8 cellular contexts compared by ENCODE assay signal in genomic region chr9:33167084-33167948, GRCh38. TPM values are rescaled to one million over a fixed set of nuclear protein-coding genes. Genes with fewer than 3 reads are reported as not detected.
DNase-seq lines count a peak whose midpoint lies in the region; ATAC-seq, FAIRE-seq and TF ChIP-seq lines count a peak whose summit lies in the region.

Gene B4GALT1 (minus strand): TSS chr9:33167336. CDS start chr9:33167169, 167 bp downstream.

- intact Hi-C loops in head of caudate nucleus (cut with DNase I) (loop anchor here (5.0 kb wide), 1 partner anchor 90 kb away; the partner anchor contains the start of gene SMU1), pancreas (cut with DNase I) (loop anchor here in 1 of 3 donors (10.0 kb wide), 1 partner anchor 57 kb away; no protein-coding TSS in a partner anchor)

- DNase-seq in GM12864 (ENCODE audit: low read depth) (peak; percentile 84), NCI-H1105 (lab: John Stamatoyannopoulos, UW) (peak; percentile 87), SW 1271 (lab: John Stamatoyannopoulos, UW) (peak; percentile 39 to 75), head of caudate nucleus (peak; percentile 36 to 94 (median 85)), pancreas (peak; percentile 91 to 99 (median 95))
- DNase-seq in activated naive CD8-positive, alpha-beta T cell treated with anti-CD3 and anti-CD28 coated beads, Interleukin-2, amount 10 ng/mL, durations not matched to agents 7 days and 5 days = peak; percentile 97

- no peaks in the 10 kb centered on the region for H3K27me3 ChIP-seq in pancreas
- no peaks in the 10 kb centered on the region for H3K27me3 ChIP-seq in thymus (ENCODE audit: control insufficient read depth, insufficient read depth)

- peaks cover 36 to 56% (median 37%) of the 10 kb centered on the region in 3 donors for H3K4me1 ChIP-seq in pancreas
- H3K4me1 ChIP-seq in thymus (ENCODE audit: control insufficient read depth, insufficient read depth, low read length) = peaks cover 38% of the 10 kb centered on the region

- POLR2A ChIA-PET in activated naive CD8-positive, alpha-beta T cell treated with anti-CD3 and anti-CD28 coated beads, Interleukin-2, amount 10 ng/mL, durations not matched to agents 7 days and 5 days (lab: Charles Lee) = interaction anchor here (0.6 to 2.8 kb wide), 18 partner anchors 9 to 307 kb away, joined by 3 to 22 read pairs (median 4); partner anchors contain the start of genes BAG1, CHMP5, DNAJA1 and NFX1

- H3K27ac ChIP-seq in pancreas = peak within 1 kb of the TSS; percentile 78 to 97 (median 93)
- peak within 1 kb of the TSS; percentile 98 for H3K27ac ChIP-seq in thymus (ENCODE audit: low read depth)

- H3K9me3 ChIP-seq in pancreas (no peaks in the 10 kb centered on the region), thymus (ENCODE audit: control insufficient read depth) (no peaks in the 10 kb centered on the region)

- peak; percentile 51 for ATAC-seq in HG02623 (IDR thresholded peaks at IDR 0.05; ENCODE audit: unreplicated experiment)
- peak; percentile 86 for ATAC-seq in activated naive CD8-positive, alpha-beta T cell treated with anti-CD3 and anti-CD28 coated beads, Interleukin-2, amount 10 ng/mL, durations not matched to agents 7 days and 5 days (ENCODE audit: low read depth)
- peak; percentile 78 to 86 (median 82) for ATAC-seq in pancreas

- H3K36me3 ChIP-seq in pancreas = no peaks in the 10 kb centered on the region
- no peaks in the 10 kb centered on the region for H3K36me3 ChIP-seq in thymus (ENCODE audit: control insufficient read depth, insufficient read depth)

- no peak for FAIRE-seq in pancreas (lab: Jason Lieb, UNC)

- H3K27me3 Mint-ChIP-seq in activated naive CD8-positive, alpha-beta T cell treated with anti-CD3 and anti-CD28 coated beads, Interleukin-2, amount 10 ng/mL, durations not matched to agents 7 days and 5 days = no peaks in the 10 kb centered on the region

- TF ChIP-seq CTCF in GM12864 (IDR thresholded peaks at IDR 0.05; ENCODE audit: low read depth, low read length, missing control alignments) = no peak
- no peak for TF ChIP-seq CTCF in pancreas (IDR thresholded peaks at IDR 0.05)

- H3K4me3 ChIP-seq in GM12864 (ENCODE audit: low read depth, low read length) = peak within 1 kb of the TSS; percentile 93
- H3K4me3 ChIP-seq in pancreas = peak within 1 kb of the TSS; percentile 74 to 93 (median 90)
- peak within 1 kb of the TSS; percentile 75 for H3K4me3 ChIP-seq in thymus (ENCODE audit: low read length)

- peaks cover 4% of the 10 kb centered on the region for H3K36me3 Mint-ChIP-seq in activated naive CD8-positive, alpha-beta T cell treated with anti-CD3 and anti-CD28 coated beads, Interleukin-2, amount 10 ng/mL, durations not matched to agents 7 days and 5 days

- WGBS in pancreas, 2 donors = 2% methylated on average over 67 to 101 of the region's 101 CpGs
- 1% methylated on average over 101 of the region's 101 CpGs for WGBS in thymus

- peaks cover 44% of the 10 kb centered on the region for H3K4me1 Mint-ChIP-seq in activated naive CD8-positive, alpha-beta T cell treated with anti-CD3 and anti-CD28 coated beads, Interleukin-2, amount 10 ng/mL, durations not matched to agents 7 days and 5 days

- H3K4me3 Mint-ChIP-seq in activated naive CD8-positive, alpha-beta T cell treated with anti-CD3 and anti-CD28 coated beads, Interleukin-2, amount 10 ng/mL, durations not matched to agents 7 days and 5 days = peak within 1 kb of the TSS; percentile 98

- H3K9me3 Mint-ChIP-seq in activated naive CD8-positive, alpha-beta T cell treated with anti-CD3 and anti-CD28 coated beads, Interleukin-2, amount 10 ng/mL, durations not matched to agents 7 days and 5 days = no peaks in the 10 kb centered on the region

- H3K27ac Mint-ChIP-seq in activated naive CD8-positive, alpha-beta T cell treated with anti-CD3 and anti-CD28 coated beads, Interleukin-2, amount 10 ng/mL, durations not matched to agents 7 days and 5 days = peak within 1 kb of the TSS; percentile 100

RNA-seq across cellular contexts. Expression of gene B4GALT1, which starts in this region (rescaled TPM):
- total RNA-seq in activated naive CD8-positive, alpha-beta T cell treated with anti-CD3 and anti-CD28 coated beads, Interleukin-2, amount 10 ng/mL, durations not matched to agents 7 days and 5 days = 10 to 100 TPM; 34.6 to 35.7 TPM
- 10 to 100 TPM; 16.1 to 54.2 (median 33.7) TPM for total RNA-seq in pancreas
- polyA plus RNA-seq in pancreas = 10 to 100 TPM in 1 of 2 donors, 1 to 10 TPM in 1; 9.7 to 15.5 TPM
- 37.1 TPM for polyA plus RNA-seq in thymus

Comparison
In these comparisons a context has a peak if more than half of its experiments do, and no peak if none do; other contexts are left out.
1. Peak in every context shown above with its lines: DNase-seq, ATAC-seq, H3K4me3 ChIP-seq and H3K27ac ChIP-seq.